In the genomic region with DNA sequence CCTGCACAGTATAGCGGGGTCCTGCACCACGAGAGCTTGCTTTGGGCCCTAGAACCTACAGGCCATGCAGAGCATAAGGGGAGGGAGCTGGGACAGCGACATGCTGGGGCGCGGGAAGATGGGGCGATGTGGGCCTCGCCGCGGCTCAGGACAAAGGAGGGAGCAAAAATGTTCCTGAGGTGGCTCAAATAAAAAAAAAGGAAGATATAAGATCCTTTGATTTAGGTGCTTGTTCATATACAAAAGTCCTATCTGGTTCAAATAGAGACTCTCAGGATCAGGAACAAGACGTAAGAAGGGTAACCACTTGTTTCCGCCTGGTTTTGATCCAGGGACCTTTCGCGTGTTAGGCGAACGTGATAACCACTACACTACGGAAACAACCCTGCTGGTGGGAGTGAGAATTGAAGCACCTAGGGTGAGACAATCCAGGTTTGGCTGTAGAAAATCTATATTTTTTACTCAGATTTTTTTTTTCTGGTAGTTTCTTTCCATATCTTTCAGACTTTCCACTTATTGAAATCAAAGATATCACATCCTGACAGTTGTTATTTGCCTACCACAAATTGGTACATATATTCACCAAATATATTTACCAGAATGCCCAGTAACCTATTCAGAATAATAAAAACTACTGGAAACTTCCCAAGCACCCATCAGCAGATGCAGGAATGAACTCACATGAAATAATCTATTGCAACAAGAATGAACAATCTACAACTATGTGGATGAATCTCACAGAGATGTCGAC, we compare ENCODE assay signal across 1 cellular context.
TF ChIP-seq lines count a peak whose summit lies in the region.

No MANE protein-coding gene starts in this region.

TF ChIP-seq in HepG2, 621 proteins besides CTCF, POLR2A, EP300 and RAD21 (continued from another document and continues in another):
- TF ChIP-seq, protein P1, sequence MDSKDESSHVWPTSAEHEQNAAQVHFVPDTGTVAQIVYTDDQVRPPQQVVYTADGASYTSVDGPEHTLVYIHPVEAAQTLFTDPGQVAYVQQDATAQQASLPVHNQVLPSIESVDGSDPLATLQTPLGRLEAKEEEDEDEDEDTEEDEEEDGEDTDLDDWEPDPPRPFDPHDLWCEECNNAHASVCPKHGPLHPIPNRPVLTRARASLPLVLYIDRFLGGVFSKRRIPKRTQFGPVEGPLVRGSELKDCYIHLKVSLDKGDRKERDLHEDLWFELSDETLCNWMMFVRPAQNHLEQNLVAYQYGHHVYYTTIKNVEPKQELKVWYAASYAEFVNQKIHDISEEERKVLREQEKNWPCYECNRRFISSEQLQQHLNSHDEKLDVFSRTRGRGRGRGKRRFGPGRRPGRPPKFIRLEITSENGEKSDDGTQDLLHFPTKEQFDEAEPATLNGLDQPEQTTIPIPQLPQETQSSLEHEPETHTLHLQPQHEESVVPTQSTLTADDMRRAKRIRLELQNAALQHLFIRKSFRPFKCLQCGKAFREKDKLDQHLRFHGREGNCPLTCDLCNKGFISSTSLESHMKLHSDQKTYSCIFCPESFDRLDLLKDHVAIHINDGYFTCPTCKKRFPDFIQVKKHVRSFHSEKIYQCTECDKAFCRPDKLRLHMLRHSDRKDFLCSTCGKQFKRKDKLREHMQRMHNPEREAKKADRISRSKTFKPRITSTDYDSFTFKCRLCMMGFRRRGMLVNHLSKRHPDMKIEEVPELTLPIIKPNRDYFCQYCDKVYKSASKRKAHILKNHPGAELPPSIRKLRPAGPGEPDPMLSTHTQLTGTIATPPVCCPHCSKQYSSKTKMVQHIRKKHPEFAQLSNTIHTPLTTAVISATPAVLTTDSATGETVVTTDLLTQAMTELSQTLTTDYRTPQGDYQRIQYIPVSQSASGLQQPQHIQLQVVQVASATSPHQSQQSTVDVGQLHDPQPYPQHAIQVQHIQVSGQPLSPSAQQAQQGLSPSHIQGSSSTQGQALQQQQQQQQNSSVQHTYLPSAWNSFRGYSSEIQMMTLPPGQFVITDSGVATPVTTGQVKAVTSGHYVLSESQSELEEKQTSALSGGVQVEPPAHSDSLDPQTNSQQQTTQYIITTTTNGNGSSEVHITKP (CRISPR knock-in tag; IDR thresholded peaks at IDR 0.05; ENCODE audit: low read depth): 0 out of 2 replicates have a peak, but pooled peaks have one; percentile 32
- TF ChIP-seq, protein P2, sequence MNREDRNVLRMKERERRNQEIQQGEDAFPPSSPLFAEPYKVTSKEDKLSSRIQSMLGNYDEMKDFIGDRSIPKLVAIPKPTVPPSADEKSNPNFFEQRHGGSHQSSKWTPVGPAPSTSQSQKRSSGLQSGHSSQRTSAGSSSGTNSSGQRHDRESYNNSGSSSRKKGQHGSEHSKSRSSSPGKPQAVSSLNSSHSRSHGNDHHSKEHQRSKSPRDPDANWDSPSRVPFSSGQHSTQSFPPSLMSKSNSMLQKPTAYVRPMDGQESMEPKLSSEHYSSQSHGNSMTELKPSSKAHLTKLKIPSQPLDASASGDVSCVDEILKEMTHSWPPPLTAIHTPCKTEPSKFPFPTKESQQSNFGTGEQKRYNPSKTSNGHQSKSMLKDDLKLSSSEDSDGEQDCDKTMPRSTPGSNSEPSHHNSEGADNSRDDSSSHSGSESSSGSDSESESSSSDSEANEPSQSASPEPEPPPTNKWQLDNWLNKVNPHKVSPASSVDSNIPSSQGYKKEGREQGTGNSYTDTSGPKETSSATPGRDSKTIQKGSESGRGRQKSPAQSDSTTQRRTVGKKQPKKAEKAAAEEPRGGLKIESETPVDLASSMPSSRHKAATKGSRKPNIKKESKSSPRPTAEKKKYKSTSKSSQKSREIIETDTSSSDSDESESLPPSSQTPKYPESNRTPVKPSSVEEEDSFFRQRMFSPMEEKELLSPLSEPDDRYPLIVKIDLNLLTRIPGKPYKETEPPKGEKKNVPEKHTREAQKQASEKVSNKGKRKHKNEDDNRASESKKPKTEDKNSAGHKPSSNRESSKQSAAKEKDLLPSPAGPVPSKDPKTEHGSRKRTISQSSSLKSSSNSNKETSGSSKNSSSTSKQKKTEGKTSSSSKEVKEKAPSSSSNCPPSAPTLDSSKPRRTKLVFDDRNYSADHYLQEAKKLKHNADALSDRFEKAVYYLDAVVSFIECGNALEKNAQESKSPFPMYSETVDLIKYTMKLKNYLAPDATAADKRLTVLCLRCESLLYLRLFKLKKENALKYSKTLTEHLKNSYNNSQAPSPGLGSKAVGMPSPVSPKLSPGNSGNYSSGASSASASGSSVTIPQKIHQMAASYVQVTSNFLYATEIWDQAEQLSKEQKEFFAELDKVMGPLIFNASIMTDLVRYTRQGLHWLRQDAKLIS (CRISPR knock-in tag; IDR thresholded peaks at IDR 0.05): no peak
- TF ChIP-seq ZNF253 (CRISPR knock-in tag; IDR thresholded peaks at IDR 0.05; ENCODE audit: borderline replicate concordance) (no peak), ZNF816 (CRISPR knock-in tag; IDR thresholded peaks at IDR 0.05; ENCODE audit: borderline replicate concordance) (no peak), POLR2AphosphoS5 (IDR thresholded peaks at IDR 0.05; ENCODE audit: low read depth, low read length) (no peak), POLR2AphosphoS2 (IDR thresholded peaks at IDR 0.05; ENCODE audit: low read depth, low read length) (no peak), RFX3 (CRISPR knock-in tag; IDR thresholded peaks at IDR 0.05) (peak; percentile 39; the same call in 1 of the 2 replicates), KMT2B (CRISPR knock-in tag; IDR thresholded peaks at IDR 0.05) (peak; percentile 75), GABPA (IDR thresholded peaks at IDR 0.05; ENCODE audit: low read depth, low read length) (no peak), GABPA (CRISPR knock-in tag; IDR thresholded peaks at IDR 0.05; ENCODE audit: low read depth) (peak; percentile 46; the same call in 1 of the 2 replicates), RARG (CRISPR knock-in tag; IDR thresholded peaks at IDR 0.05; ENCODE audit: low read depth) (no peak), TRIM24 (CRISPR knock-in tag; IDR thresholded peaks at IDR 0.05) (no peak), ZSCAN22 (CRISPR knock-in tag; IDR thresholded peaks at IDR 0.05) (no peak), NPAS2 (CRISPR knock-in tag; IDR thresholded peaks at IDR 0.05; ENCODE audit: borderline replicate concordance) (no peak), SNAI1 (CRISPR knock-in tag; IDR thresholded peaks at IDR 0.05; ENCODE audit: borderline replicate concordance) (no peak), ZNF570 (CRISPR knock-in tag; IDR thresholded peaks at IDR 0.05; ENCODE audit: borderline replicate concordance) (no peak), ZNF629 (CRISPR knock-in tag; conservative IDR thresholded peaks at IDR 0.05) (peak; percentile 79), ZNF547 (CRISPR knock-in tag; IDR thresholded peaks at IDR 0.05) (peak; percentile 59; the same call in 1 of the 2 replicates), ELF4 (CRISPR knock-in tag; IDR thresholded peaks at IDR 0.05; ENCODE audit: borderline replicate concordance) (0 out of 2 replicates have a peak, but pooled peaks have one; percentile 43), MED1 (CRISPR knock-in tag; IDR thresholded peaks at IDR 0.05) (peak; percentile 72; the same call in 1 of the 2 replicates), ZNF431 (CRISPR knock-in tag; IDR thresholded peaks at IDR 0.05; ENCODE audit: borderline replicate concordance, low read depth) (no peak), ZNF17 (CRISPR knock-in tag; IDR thresholded peaks at IDR 0.05) (no peak), ZNF841 (CRISPR knock-in tag; IDR thresholded peaks at IDR 0.05; ENCODE audit: borderline replicate concordance) (no peak), RFX1 (IDR thresholded peaks at IDR 0.05) (no peak)
- TF ChIP-seq, protein P3, sequence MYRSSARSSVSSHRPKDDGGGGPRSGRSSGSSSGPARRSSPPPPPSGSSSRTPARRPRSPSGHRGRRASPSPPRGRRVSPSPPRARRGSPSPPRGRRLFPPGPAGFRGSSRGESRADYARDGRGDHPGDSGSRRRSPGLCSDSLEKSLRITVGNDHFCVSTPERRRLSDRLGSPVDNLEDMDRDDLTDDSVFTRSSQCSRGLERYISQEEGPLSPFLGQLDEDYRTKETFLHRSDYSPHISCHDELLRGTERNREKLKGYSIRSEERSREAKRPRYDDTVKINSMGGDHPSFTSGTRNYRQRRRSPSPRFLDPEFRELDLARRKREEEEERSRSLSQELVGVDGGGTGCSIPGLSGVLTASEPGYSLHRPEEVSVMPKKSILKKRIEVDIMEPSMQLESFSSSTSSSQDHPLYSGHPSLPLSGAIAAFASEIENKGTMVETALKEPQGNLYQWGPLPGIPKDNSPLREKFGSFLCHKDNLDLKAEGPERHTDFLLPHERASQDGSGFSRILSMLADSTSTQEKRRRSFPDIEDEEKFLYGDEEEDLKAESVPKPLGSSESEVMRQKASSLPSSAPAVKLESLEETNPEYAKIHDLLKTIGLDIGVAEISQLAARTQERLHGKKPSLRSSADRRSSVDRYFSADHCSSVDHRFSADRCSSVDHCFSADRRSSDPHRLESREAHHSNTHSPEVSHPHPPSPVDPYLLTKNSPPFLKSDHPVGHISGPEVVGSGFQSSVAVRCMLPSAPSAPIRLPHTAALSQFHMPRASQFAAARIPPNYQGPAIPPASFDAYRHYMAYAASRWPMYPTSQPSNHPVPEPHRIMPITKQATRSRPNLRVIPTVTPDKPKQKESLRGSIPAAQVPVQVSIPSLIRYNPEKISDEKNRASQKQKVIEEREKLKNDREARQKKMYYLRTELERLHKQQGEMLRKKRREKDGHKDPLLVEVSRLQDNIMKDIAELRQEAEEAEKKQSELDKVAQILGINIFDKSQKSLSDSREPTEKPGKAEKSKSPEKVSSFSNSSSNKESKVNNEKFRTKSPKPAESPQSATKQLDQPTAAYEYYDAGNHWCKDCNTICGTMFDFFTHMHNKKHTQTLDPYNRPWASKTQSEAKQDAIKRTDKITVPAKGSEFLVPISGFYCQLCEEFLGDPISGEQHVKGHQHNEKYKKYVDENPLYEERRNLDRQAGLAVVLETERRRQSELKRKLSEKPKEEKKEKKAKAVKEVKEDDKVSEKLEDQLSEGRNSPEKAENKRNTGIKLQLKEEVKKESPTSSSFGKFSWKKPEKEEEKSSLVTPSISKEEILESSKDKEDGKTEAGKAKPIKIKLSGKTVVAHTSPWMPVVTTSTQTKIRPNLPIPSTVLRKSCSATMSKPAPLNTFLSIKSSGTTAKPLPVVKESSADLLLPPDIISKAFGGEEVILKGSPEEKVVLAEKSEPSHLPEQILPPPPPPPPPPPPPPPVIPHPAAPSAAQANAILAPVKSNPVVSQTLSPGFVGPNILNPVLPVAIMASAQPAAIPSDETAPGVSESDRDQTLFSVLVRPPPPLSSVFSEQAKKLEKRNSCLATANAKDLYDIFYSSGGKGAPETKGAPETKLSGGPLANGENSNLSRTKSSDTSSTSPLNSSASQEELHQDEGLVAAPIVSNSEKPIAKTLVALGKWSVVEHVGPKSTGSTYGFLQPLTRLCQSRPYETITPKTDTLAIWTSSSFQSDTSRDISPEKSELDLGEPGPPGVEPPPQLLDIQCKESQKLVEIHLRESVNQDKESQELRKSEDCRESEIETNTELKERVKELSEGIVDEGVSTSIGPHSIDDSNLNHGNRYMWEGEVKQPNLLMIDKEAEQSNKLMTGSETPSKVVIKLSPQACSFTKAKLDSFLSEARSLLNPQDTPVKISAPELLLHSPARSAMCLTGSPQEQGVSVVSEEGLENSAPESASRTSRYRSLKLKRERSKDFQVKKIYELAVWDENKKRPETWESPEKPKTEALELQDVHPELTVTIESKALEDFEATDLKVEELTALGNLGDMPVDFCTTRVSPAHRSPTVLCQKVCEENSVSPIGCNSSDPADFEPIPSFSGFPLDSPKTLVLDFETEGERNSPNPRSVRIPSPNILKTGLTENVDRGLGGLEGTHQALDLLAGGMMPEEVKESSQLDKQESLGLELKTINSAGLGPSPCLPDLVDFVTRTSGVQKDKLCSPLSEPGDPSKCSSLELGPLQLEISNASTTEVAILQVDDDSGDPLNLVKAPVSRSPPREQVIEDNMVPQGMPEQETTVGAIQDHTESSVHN (CRISPR knock-in tag; IDR thresholded peaks at IDR 0.05): no peak
- TF ChIP-seq, protein P4, sequence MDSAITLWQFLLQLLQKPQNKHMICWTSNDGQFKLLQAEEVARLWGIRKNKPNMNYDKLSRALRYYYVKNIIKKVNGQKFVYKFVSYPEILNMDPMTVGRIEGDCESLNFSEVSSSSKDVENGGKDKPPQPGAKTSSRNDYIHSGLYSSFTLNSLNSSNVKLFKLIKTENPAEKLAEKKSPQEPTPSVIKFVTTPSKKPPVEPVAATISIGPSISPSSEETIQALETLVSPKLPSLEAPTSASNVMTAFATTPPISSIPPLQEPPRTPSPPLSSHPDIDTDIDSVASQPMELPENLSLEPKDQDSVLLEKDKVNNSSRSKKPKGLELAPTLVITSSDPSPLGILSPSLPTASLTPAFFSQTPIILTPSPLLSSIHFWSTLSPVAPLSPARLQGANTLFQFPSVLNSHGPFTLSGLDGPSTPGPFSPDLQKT (CRISPR knock-in tag; IDR thresholded peaks at IDR 0.05; ENCODE audit: borderline replicate concordance): no peak
- TF ChIP-seq, protein P5, sequence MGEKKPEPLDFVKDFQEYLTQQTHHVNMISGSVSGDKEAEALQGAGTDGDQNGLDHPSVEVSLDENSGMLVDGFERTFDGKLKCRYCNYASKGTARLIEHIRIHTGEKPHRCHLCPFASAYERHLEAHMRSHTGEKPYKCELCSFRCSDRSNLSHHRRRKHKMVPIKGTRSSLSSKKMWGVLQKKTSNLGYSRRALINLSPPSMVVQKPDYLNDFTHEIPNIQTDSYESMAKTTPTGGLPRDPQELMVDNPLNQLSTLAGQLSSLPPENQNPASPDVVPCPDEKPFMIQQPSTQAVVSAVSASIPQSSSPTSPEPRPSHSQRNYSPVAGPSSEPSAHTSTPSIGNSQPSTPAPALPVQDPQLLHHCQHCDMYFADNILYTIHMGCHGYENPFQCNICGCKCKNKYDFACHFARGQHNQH (CRISPR knock-in tag; IDR thresholded peaks at IDR 0.05): peak; percentile 90
- TF ChIP-seq, protein P6, sequence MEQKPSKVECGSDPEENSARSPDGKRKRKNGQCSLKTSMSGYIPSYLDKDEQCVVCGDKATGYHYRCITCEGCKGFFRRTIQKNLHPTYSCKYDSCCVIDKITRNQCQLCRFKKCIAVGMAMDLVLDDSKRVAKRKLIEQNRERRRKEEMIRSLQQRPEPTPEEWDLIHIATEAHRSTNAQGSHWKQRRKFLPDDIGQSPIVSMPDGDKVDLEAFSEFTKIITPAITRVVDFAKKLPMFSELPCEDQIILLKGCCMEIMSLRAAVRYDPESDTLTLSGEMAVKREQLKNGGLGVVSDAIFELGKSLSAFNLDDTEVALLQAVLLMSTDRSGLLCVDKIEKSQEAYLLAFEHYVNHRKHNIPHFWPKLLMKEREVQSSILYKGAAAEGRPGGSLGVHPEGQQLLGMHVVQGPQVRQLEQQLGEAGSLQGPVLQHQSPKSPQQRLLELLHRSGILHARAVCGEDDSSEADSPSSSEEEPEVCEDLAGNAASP (CRISPR knock-in tag; IDR thresholded peaks at IDR 0.05; ENCODE audit: borderline replicate concordance): peak; percentile 55
- TF ChIP-seq, protein P7, sequence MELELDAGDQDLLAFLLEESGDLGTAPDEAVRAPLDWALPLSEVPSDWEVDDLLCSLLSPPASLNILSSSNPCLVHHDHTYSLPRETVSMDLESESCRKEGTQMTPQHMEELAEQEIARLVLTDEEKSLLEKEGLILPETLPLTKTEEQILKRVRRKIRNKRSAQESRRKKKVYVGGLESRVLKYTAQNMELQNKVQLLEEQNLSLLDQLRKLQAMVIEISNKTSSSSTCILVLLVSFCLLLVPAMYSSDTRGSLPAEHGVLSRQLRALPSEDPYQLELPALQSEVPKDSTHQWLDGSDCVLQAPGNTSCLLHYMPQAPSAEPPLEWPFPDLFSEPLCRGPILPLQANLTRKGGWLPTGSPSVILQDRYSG (CRISPR knock-in tag; IDR thresholded peaks at IDR 0.05): no peak
- TF ChIP-seq, protein P8, sequence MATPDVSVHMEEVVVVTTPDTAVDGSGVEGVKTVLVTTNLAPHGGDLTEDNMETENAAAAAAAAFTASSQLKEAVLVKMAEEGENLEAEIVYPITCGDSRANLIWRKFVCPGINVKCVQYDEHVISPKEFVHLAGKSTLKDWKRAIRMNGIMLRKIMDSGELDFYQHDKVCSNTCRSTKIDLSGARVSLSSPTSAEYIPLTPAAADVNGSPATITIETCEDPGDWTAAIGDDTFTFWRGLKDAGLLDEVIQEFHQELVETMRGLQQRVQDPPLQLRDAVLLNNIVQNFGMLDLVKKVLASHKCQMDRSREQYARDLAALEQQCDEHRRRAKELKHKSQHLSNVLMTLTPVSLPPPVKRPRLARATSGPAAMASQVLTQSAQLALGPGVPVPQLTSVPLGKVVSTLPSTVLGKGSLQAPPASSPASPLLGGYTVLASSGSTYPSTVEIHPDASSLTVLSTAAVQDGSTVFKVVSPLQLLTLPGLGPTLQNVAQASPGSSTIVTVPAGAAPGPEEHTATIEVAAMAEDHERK (CRISPR knock-in tag; IDR thresholded peaks at IDR 0.05; ENCODE audit: low read depth): no peak
